In genomic region chr11:78560826-78561484, GRCh38 we compare ENCODE assay signal across 12 cellular contexts. TPM values are rescaled to one million over a fixed set of nuclear protein-coding genes. Genes with fewer than 3 reads are reported as not detected.
DNase-seq lines count a peak whose midpoint lies in the region; ATAC-seq and TF ChIP-seq lines count a peak whose summit lies in the region.
"Had no signal": no experiment of that assay in that cellular context is flagged by ENCODE, and none has a peak within 500 bp of the region (broad histone marks: within the 10 kb centered on the region; RNA-seq: fewer than 3 reads in every experiment).

No MANE protein-coding gene starts in this region.

- H3K4me1 ChIP-seq in left lung (peaks cover 21 to 40% of the 10 kb centered on the region in 2 donors), urinary bladder (ENCODE audit: insufficient read depth) (no peaks in the 10 kb centered on the region), mesendoderm (ENCODE audit: control insufficient read depth, low read depth, low read length) (no peaks in the 10 kb centered on the region)

- H3K9me3 ChIP-seq in left lung: no peaks in the 10 kb centered on the region
- H3K9me3 ChIP-seq: neutrophil had no signal

- H3K36me3 Mint-ChIP-seq in activated naive CD4-positive, alpha-beta T cell treated with anti-CD3 and anti-CD28 coated beads, Interleukin-2, amount 50 U/mL, for 24 hours: peaks cover 16% of the 10 kb centered on the region
- peaks cover 65% of the 10 kb centered on the region for H3K36me3 Mint-ChIP-seq in activated T-helper 17 cell treated with anti-CD3 and anti-CD28 coated beads, Interleukin-2, amount 50 U/mL, for 72 hours (ENCODE audit: low read depth)

- H3K4me3 ChIP-seq in left lung (no peak overlapping the region), urinary bladder (ENCODE audit: low read depth, low read length) (no peak overlapping the region), mesendoderm (ENCODE audit: low read length) (no peak overlapping the region)

- H3K36me3 ChIP-seq in left lung: peaks cover 0 to 8% of the 10 kb centered on the region in 2 donors
- peaks cover under 1% of the 10 kb centered on the region for H3K36me3 ChIP-seq in urinary bladder (ENCODE audit: insufficient read depth)
- H3K36me3 ChIP-seq in mesendoderm (ENCODE audit: control insufficient read depth, insufficient read depth, low read length): no peaks in the 10 kb centered on the region
- H3K36me3 ChIP-seq: neutrophil had no signal

- no peak overlapping the region for H3K4me2 ChIP-seq in mesendoderm (ENCODE audit: low read length)

- H2BK120ac ChIP-seq in mesendoderm (ENCODE audit: low read depth, low read length): no peak overlapping the region

- no peak for ATAC-seq in activated T-helper 17 cell treated with anti-CD3 and anti-CD28 coated beads, Interleukin-2, amount 50 U/mL, for 72 hours (replicated peaks)
- peak; percentile 54 for ATAC-seq in left lung

- no peak overlapping the region for H3K56ac ChIP-seq in mesendoderm (ENCODE audit: low read length)

- no peak overlapping the region for H3K9ac ChIP-seq in mesendoderm (ENCODE audit: low read length)

- H3K27ac ChIP-seq in left lung: peak overlapping the region; percentile 75 to 79
- H3K27ac ChIP-seq in urinary bladder (ENCODE audit: low read depth): peak overlapping the region; percentile 23
- no peak overlapping the region for H3K27ac ChIP-seq in mesendoderm (ENCODE audit: low read depth, low read length)
- H3K27ac ChIP-seq: neutrophil had no signal

- H3K4me1 Mint-ChIP-seq in activated naive CD4-positive, alpha-beta T cell treated with anti-CD3 and anti-CD28 coated beads, Interleukin-2, amount 50 U/mL, for 24 hours: peaks cover 50% of the 10 kb centered on the region
- peaks cover 14% of the 10 kb centered on the region for H3K4me1 Mint-ChIP-seq in activated T-helper 17 cell treated with anti-CD3 and anti-CD28 coated beads, Interleukin-2, amount 50 U/mL, for 72 hours

- H3K27ac Mint-ChIP-seq in activated naive CD4-positive, alpha-beta T cell treated with anti-CD3 and anti-CD28 coated beads, Interleukin-2, amount 50 U/mL, for 24 hours: no peak overlapping the region
- H3K27ac Mint-ChIP-seq in activated T-helper 17 cell treated with anti-CD3 and anti-CD28 coated beads, Interleukin-2, amount 50 U/mL, for 72 hours: peak overlapping the region; percentile 2

- no peak overlapping the region for H2BK5ac ChIP-seq in mesendoderm (ENCODE audit: low read length)

- no peak for DNase-seq in activated naive CD4-positive, alpha-beta T cell treated with Interleukin-2 at 50 U/mL for 16 hours
- no peak for DNase-seq in left lung
- DNase-seq in mesendoderm: no peak
- no peak for DNase-seq in NCI-H128 (lab: John Stamatoyannopoulos, UW; ENCODE audit: unreplicated experiment)
- no peak for DNase-seq in HuH-7 (ENCODE audit: low spot score)
- DNase-seq: anterior cingulate cortex; CD8-positive, alpha-beta memory T cell; NCI-H446 had no signal

- H4K8ac ChIP-seq in mesendoderm (ENCODE audit: low read depth, low read length): no peak overlapping the region

- H4K5ac ChIP-seq in mesendoderm (ENCODE audit: low read length): no peak overlapping the region

- no peak overlapping the region for H3K23ac ChIP-seq in mesendoderm (ENCODE audit: low read length)

- intact Hi-C loops in left lung (cut with DNase I): loop anchor here in 1 of 2 donors (10.0 kb wide), 2 partner anchors 146 to 336 kb away; partner anchors contain the start of gene GAB2

- no peak overlapping the region for H3K18ac ChIP-seq in mesendoderm (ENCODE audit: low read length)

- peaks cover 3% of the 10 kb centered on the region for H3K9me3 Mint-ChIP-seq in activated naive CD4-positive, alpha-beta T cell treated with anti-CD3 and anti-CD28 coated beads, Interleukin-2, amount 50 U/mL, for 24 hours
- H3K9me3 Mint-ChIP-seq in activated T-helper 17 cell treated with anti-CD3 and anti-CD28 coated beads, Interleukin-2, amount 50 U/mL, for 72 hours: no peaks in the 10 kb centered on the region
- H3K9me3 Mint-ChIP-seq: CD8-positive, alpha-beta memory T cell had no signal

- TF ChIP-seq CTCF in left lung (IDR thresholded peaks at IDR 0.05): no peak

- peaks cover 8% of the 10 kb centered on the region for H3K79me1 ChIP-seq in mesendoderm (ENCODE audit: low read length)

- peak overlapping the region; percentile 17 for H3K4me3 Mint-ChIP-seq in activated naive CD4-positive, alpha-beta T cell treated with anti-CD3 and anti-CD28 coated beads, Interleukin-2, amount 50 U/mL, for 24 hours
- H3K4me3 Mint-ChIP-seq in activated T-helper 17 cell treated with anti-CD3 and anti-CD28 coated beads, Interleukin-2, amount 50 U/mL, for 72 hours: peak overlapping the region; percentile 56
- H3K4me3 Mint-ChIP-seq: CD8-positive, alpha-beta memory T cell had no signal

- H2AK5ac ChIP-seq in mesendoderm (ENCODE audit: low read length): no peak overlapping the region

- H3K27me3 ChIP-seq in left lung (no peaks in the 10 kb centered on the region), mesendoderm (ENCODE audit: insufficient read depth, low read length, poor library complexity) (no peaks in the 10 kb centered on the region)
- H3K27me3 ChIP-seq: neutrophil had no signal

- H3K79me2 ChIP-seq in mesendoderm (ENCODE audit: control insufficient read depth, insufficient read depth, low read length): peaks cover 13% of the 10 kb centered on the region

- no peak overlapping the region for H2BK15ac ChIP-seq in mesendoderm (replicated peaks; ENCODE audit: low read depth)

- no peaks in the 10 kb centered on the region for H3K27me3 Mint-ChIP-seq in activated naive CD4-positive, alpha-beta T cell treated with anti-CD3 and anti-CD28 coated beads, Interleukin-2, amount 50 U/mL, for 24 hours
- no peaks in the 10 kb centered on the region for H3K27me3 Mint-ChIP-seq in activated T-helper 17 cell treated with anti-CD3 and anti-CD28 coated beads, Interleukin-2, amount 50 U/mL, for 72 hours
- H3K27me3 Mint-ChIP-seq: CD8-positive, alpha-beta memory T cell had no signal

- H3K4ac ChIP-seq in mesendoderm (ENCODE audit: low read depth, low read length): no peak overlapping the region

- 18% methylated on average over 8 of the region's 8 CpGs for WGBS in urinary bladder
- no CpG with 5 or more reads among the region's 8 CpGs for WGBS in mesendoderm (ENCODE audit: extremely low coverage, insufficient coverage, low lambda C conversion rate)

RNA-seq across cellular contexts. Expression of gene NARS2, which starts 13.7 kb away (rescaled TPM):
- 10 to 100 TPM; 14.3 to 21.1 TPM for total RNA-seq in activated T-helper 17 cell treated with anti-CD3 and anti-CD28 coated beads, Interleukin-2, amount 50 U/mL, for 72 hours
- 10 to 100 TPM; 14.9 to 17.4 TPM for total RNA-seq in left lung
- 17.6 TPM for total RNA-seq in urinary bladder
- polyA plus RNA-seq in urinary bladder: 10.7 TPM
- 32.7 TPM for polyA plus RNA-seq in mesendoderm (2013, experiment 1 of 2)
- polyA plus RNA-seq in mesendoderm (2013, experiment 2 of 2): 31.4 TPM
